11 cellular contexts compared by ENCODE assay signal in genomic region chr1:144545515-144546273, GRCh38. TPM values are rescaled to one million over a fixed set of nuclear protein-coding genes. Genes with fewer than 3 reads are reported as not detected.
DNase-seq lines count a peak whose midpoint lies in the region; ATAC-seq and TF ChIP-seq lines count a peak whose summit lies in the region.
"Not testable (repeated sequence)": the region's sequence is repeated elsewhere in the genome, so short reads cannot be mapped to it uniquely, and the experiment has no call there.
"Had no signal": no experiment of that assay in that cellular context is flagged by ENCODE, and none has a peak within 500 bp of the region (broad histone marks: within the 10 kb centered on the region; RNA-seq: fewer than 3 reads in every experiment).

No MANE protein-coding gene starts in this region.

- TF ChIP-seq POLR2A in esophagus muscularis mucosa (IDR thresholded peaks at IDR 0.05; ENCODE audit: low read depth): not testable (repeated sequence)

- H3K4me2 ChIP-seq in GM23338 (peak overlapping the region; percentile 73), KMS-11 (peak overlapping the region; percentile 76)

- H3K4me3 Mint-ChIP-seq in GM23338: peak overlapping the region; percentile 60
- peak overlapping the region; percentile 54 for H3K4me3 Mint-ChIP-seq in activated T-helper 2 cell treated with anti-CD3 and anti-CD28 coated beads, Interferon-gamma antibody, Interleukin-2, Interleukin-4, amounts not matched to agents 10 μg/mL and 5 μg/mL and 100 μg/mL, durations not matched to agents 14 hours and 24 hours and 36 hours (ENCODE audit: low read depth)
- H3K4me3 Mint-ChIP-seq in nephron progenitor cell: peak overlapping the region; percentile 55
- peak overlapping the region; percentile 40 for H3K4me3 Mint-ChIP-seq in stimulated activated naive CD8-positive, alpha-beta T cell treated with anti-CD3 and anti-CD28 coated beads, Interleukin-15, Interleukin-2, amounts not matched to agents 100 ng/mL and 50 ng/mL, for 24 hours

- not testable (repeated sequence) for H3K27ac ChIP-seq in GM23338 (ENCODE audit: low read depth); SJSA1
- H3K27ac ChIP-seq in KMS-11 (peak overlapping the region; percentile 98), esophagus muscularis mucosa (replicated peaks in 1 of 4) (peak overlapping the region; percentile 85 to 91 (median 87))

- H3K27me3 ChIP-seq in GM23338 (ENCODE audit: insufficient read depth): peaks cover 16% of the 10 kb centered on the region
- not testable (repeated sequence) for H3K27me3 ChIP-seq in KMS-11 (ENCODE audit: insufficient read depth, low read depth); SJSA1 (replicated peaks)
- H3K27me3 ChIP-seq in esophagus muscularis mucosa: peaks cover 0 to 11% (median 0%) of the 10 kb centered on the region in 4 donors

- H3K36me3 Mint-ChIP-seq in GM23338 (ENCODE audit: low read depth); activated T-helper 2 cell treated with anti-CD3 and anti-CD28 coated beads, Interferon-gamma antibody, Interleukin-2, Interleukin-4, amounts not matched to agents 10 μg/mL and 5 μg/mL and 100 μg/mL, durations not matched to agents 14 hours and 24 hours and 36 hours (ENCODE audit: low read depth); nephron progenitor cell (ENCODE audit: low read depth); stimulated activated naive CD8-positive, alpha-beta T cell treated with anti-CD3 and anti-CD28 coated beads, Interleukin-15, Interleukin-2, amounts not matched to agents 100 ng/mL and 50 ng/mL, for 24 hours (ENCODE audit: low read depth): not testable (repeated sequence)

- not testable (repeated sequence) for H3K79me2 ChIP-seq in GM23338 (replicated peaks; ENCODE audit: insufficient read depth); KMS-11 (ENCODE audit: insufficient read depth, low read depth)

- H3K27ac Mint-ChIP-seq in GM23338: peak overlapping the region; percentile 90
- H3K27ac Mint-ChIP-seq in activated T-helper 2 cell treated with anti-CD3 and anti-CD28 coated beads, Interferon-gamma antibody, Interleukin-2, Interleukin-4, amounts not matched to agents 10 μg/mL and 5 μg/mL and 100 μg/mL, durations not matched to agents 14 hours and 24 hours and 36 hours: peak overlapping the region; percentile 77
- H3K27ac Mint-ChIP-seq in nephron progenitor cell: peak overlapping the region; percentile 98
- peak overlapping the region; percentile 69 for H3K27ac Mint-ChIP-seq in stimulated activated naive CD8-positive, alpha-beta T cell treated with anti-CD3 and anti-CD28 coated beads, Interleukin-15, Interleukin-2, amounts not matched to agents 100 ng/mL and 50 ng/mL, for 24 hours

- intact Hi-C loops in activated T-helper 2 cell treated with anti-CD3 and anti-CD28 coated beads, Interferon-gamma antibody, Interleukin-2, Interleukin-4, amounts not matched to agents 10 μg/mL and 5 μg/mL and 100 μg/mL, durations not matched to agents 14 hours and 24 hours and 36 hours (cut with micrococcal nuclease); esophagus muscularis mucosa (cut with DNase I): not testable (repeated sequence)

- H3K36me3 ChIP-seq in GM23338 (ENCODE audit: insufficient read depth); KMS-11 (ENCODE audit: insufficient read depth); SJSA1; esophagus muscularis mucosa: not testable (repeated sequence)

- not testable (repeated sequence) for TF ChIP-seq CTCF in GM23338 (conservative IDR thresholded peaks at IDR 0.05; ENCODE audit: low read depth in 2 of 2); KMS-11 (conservative IDR thresholded peaks at IDR 0.05; ENCODE audit: low read depth, low read length); esophagus muscularis mucosa (IDR thresholded peaks at IDR 0.05); nephron progenitor cell (IDR thresholded peaks at IDR 0.05)

- 34% methylated on average over 12 of the region's 17 CpGs for WGBS in esophagus muscularis mucosa

- DNase-seq in DMS79 (lab: John Stamatoyannopoulos, UW) (peak; percentile 45), GM23338 (ENCODE audit: low spot score) (peak; percentile 3), SJSA1 (ENCODE audit: low read depth in 1 of 2, low spot score in 2 of 2) (peak; percentile 12 to 54), nephron progenitor cell (peak; percentile 46)
- DNase-seq in activated T-helper 2 cell treated with anti-CD3 and anti-CD28 coated beads, Interferon-gamma antibody, Interleukin-2, Interleukin-4, amounts not matched to agents 10 μg/mL and 5 μg/mL and 100 μg/mL, durations not matched to agents 14 hours and 24 hours and 36 hours (ENCODE audit: low spot score): peak; percentile 23
- DNase-seq in esophagus muscularis mucosa (ENCODE audit: extremely low spot score): not testable (repeated sequence)

- not testable (repeated sequence) for H3K9me2 ChIP-seq in GM23338 (ENCODE audit: insufficient read depth)

- H3K9me3 Mint-ChIP-seq in GM23338; activated T-helper 2 cell treated with anti-CD3 and anti-CD28 coated beads, Interferon-gamma antibody, Interleukin-2, Interleukin-4, amounts not matched to agents 10 μg/mL and 5 μg/mL and 100 μg/mL, durations not matched to agents 14 hours and 24 hours and 36 hours; nephron progenitor cell; stimulated activated naive CD8-positive, alpha-beta T cell treated with anti-CD3 and anti-CD28 coated beads, Interleukin-15, Interleukin-2, amounts not matched to agents 100 ng/mL and 50 ng/mL, for 24 hours: not testable (repeated sequence)

- ATAC-seq in GM23338: not testable (repeated sequence)

- not testable (repeated sequence) for H3K4me1 ChIP-seq in GM23338 (ENCODE audit: insufficient read depth); SJSA1 (replicated peaks); esophagus muscularis mucosa
- peaks cover 40% of the 10 kb centered on the region for H3K4me1 ChIP-seq in KMS-11 (ENCODE audit: low read depth, poor library complexity, severe bottlenecking)

- TF ChIP-seq EP300 in esophagus muscularis mucosa (IDR thresholded peaks at IDR 0.05): not testable (repeated sequence)

- not testable (repeated sequence) for H4K20me1 ChIP-seq in GM23338 (replicated peaks; ENCODE audit: insufficient read depth); KMS-11 (ENCODE audit: insufficient read depth)

- not testable (repeated sequence) for H3K27me3 Mint-ChIP-seq in GM23338 (ENCODE audit: insufficient read depth, low read depth, poor library complexity); activated T-helper 2 cell treated with anti-CD3 and anti-CD28 coated beads, Interferon-gamma antibody, Interleukin-2, Interleukin-4, amounts not matched to agents 10 μg/mL and 5 μg/mL and 100 μg/mL, durations not matched to agents 14 hours and 24 hours and 36 hours (ENCODE audit: low read depth); nephron progenitor cell (ENCODE audit: low read depth, poor library complexity); stimulated activated naive CD8-positive, alpha-beta T cell treated with anti-CD3 and anti-CD28 coated beads, Interleukin-15, Interleukin-2, amounts not matched to agents 100 ng/mL and 50 ng/mL, for 24 hours

- H3K4me3 ChIP-seq in GM23338 (0 out of 2 replicates have a peak overlapping the region, but pooled peaks have one; percentile 37), esophagus muscularis mucosa (peak overlapping the region in 1 of 4 donors; percentile 58)
- not testable (repeated sequence) for H3K4me3 ChIP-seq in KMS-11 (IDR thresholded peaks at IDR 0.05; ENCODE audit: insufficient read depth, low read depth, low read length); SJSA1

- not testable (repeated sequence) for H3K4me1 Mint-ChIP-seq in GM23338
- peaks cover 18% of the 10 kb centered on the region for H3K4me1 Mint-ChIP-seq in activated T-helper 2 cell treated with anti-CD3 and anti-CD28 coated beads, Interferon-gamma antibody, Interleukin-2, Interleukin-4, amounts not matched to agents 10 μg/mL and 5 μg/mL and 100 μg/mL, durations not matched to agents 14 hours and 24 hours and 36 hours (ENCODE audit: low read depth)
- H3K4me1 Mint-ChIP-seq in nephron progenitor cell: peaks cover 26% of the 10 kb centered on the region
- H3K4me1 Mint-ChIP-seq in stimulated activated naive CD8-positive, alpha-beta T cell treated with anti-CD3 and anti-CD28 coated beads, Interleukin-15, Interleukin-2, amounts not matched to agents 100 ng/mL and 50 ng/mL, for 24 hours (ENCODE audit: low read depth): peaks cover 25% of the 10 kb centered on the region

- peak overlapping the region; percentile 69 for H3K9ac ChIP-seq in KMS-11

- H3F3A ChIP-seq in GM23338 (replicated peaks; ENCODE audit: low read depth): not testable (repeated sequence)

- H3K9me3 ChIP-seq in SJSA1 (replicated peaks); esophagus muscularis mucosa: not testable (repeated sequence)

- H2AFZ ChIP-seq in GM23338: not testable (repeated sequence)
- H2AFZ ChIP-seq in KMS-11 (ENCODE audit: low read depth): peak overlapping the region; percentile 55

RNA-seq across cellular contexts. Expression of gene PPIAL4F, which starts 47.0 kb away (rescaled TPM):
- not detected in 2 replicates for total RNA-seq in GM23338 (2014; rRNA removed; shearing (Covaris generic))
- polyA plus RNA-seq in GM23338 (2016; fragmentation: Nextera tagmentation; extraction: Ambion mirVana): not detected in 2 replicates
- not detected in 2 replicates for total RNA-seq in SJSA1 (2014; rRNA removed; shearing (Covaris generic))
- total RNA-seq in activated T-helper 2 cell treated with anti-CD3 and anti-CD28 coated beads, Interferon-gamma antibody, Interleukin-2, Interleukin-4, amounts not matched to agents 10 μg/mL and 5 μg/mL and 100 μg/mL, durations not matched to agents 14 hours and 24 hours and 36 hours: not detected in 2 replicates
- not detected for total RNA-seq in esophagus muscularis mucosa
- total RNA-seq: dermis microvascular lymphatic vessel endothelial cell, H4, thyroid gland had no signal
